In the genomic region with DNA sequence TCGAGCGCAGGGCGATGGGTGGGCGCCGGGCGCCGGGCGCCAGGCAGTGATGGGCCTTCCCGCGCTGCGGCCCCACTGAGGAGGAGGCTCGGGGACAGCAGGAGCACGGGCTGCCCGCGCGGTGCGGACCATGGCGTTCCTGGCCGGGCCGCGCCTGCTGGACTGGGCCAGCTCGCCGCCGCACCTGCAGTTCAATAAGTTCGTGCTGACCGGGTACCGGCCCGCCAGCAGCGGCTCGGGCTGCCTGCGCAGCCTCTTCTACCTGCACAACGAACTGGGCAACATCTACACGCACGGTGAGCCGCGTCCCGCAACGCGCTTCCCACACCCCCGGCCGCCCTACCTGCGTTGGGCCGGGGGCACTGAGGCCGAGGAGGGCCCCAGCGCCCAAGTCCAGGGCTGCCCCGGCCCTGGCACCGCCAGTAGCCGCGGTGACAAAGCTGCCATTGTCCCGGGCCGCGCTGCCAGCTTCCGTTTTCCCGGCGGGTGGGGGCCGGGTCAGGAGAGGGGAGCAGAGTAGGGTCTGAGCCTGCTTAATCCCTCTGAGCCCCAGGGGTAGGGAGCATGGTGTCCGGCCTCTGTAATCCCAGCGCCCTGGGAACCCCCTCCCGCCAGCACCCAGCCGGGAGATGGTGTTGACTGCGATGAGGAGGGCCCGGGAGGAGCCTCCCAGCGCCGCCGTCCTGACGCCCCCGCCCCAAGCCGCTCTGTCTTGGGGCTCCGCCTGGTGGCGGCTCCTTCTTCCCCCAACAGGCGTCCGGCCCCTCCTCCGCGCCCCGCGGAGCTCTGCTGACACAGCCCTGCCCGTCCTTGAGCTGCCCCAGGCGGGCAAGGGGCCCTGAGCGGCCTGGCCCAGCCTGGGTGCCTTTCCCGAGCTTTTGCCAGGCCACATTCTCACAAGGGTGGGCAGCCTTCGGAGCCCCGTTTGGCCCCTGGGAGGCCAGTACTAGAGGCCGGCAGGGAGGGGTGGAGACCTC, we compare ENCODE assay signal across 1 cellular context.
A peak's percentile ranks its signal among the peaks of the same experiment; 100 is the strongest.
TF ChIP-seq lines count a peak whose summit lies in the region.

No MANE protein-coding gene starts in this region.

TF ChIP-seq in HepG2, 621 proteins besides CTCF, POLR2A, EP300 and RAD21 (continued from another document and continues in another):
- TF ChIP-seq, protein P1, sequence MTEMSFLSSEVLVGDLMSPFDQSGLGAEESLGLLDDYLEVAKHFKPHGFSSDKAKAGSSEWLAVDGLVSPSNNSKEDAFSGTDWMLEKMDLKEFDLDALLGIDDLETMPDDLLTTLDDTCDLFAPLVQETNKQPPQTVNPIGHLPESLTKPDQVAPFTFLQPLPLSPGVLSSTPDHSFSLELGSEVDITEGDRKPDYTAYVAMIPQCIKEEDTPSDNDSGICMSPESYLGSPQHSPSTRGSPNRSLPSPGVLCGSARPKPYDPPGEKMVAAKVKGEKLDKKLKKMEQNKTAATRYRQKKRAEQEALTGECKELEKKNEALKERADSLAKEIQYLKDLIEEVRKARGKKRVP (CRISPR knock-in tag; IDR thresholded peaks at IDR 0.05): no peak
- TF ChIP-seq, protein P2, sequence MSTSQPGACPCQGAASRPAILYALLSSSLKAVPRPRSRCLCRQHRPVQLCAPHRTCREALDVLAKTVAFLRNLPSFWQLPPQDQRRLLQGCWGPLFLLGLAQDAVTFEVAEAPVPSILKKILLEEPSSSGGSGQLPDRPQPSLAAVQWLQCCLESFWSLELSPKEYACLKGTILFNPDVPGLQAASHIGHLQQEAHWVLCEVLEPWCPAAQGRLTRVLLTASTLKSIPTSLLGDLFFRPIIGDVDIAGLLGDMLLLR (CRISPR knock-in tag; IDR thresholded peaks at IDR 0.05): no peak
- TF ChIP-seq TP53 (CRISPR knock-in tag; conservative IDR thresholded peaks at IDR 0.05) (no peak), ZFP62 (CRISPR knock-in tag; IDR thresholded peaks at IDR 0.05) (no peak), ZNF44 (CRISPR knock-in tag; IDR thresholded peaks at IDR 0.05) (no peak), ATF2 (CRISPR knock-in tag; IDR thresholded peaks at IDR 0.05) (no peak), ZBTB7A (CRISPR knock-in tag; IDR thresholded peaks at IDR 0.05) (0 out of 2 replicates have a peak, but pooled peaks have one; percentile 25), NR1H2 (CRISPR knock-in tag; IDR thresholded peaks at IDR 0.05; ENCODE audit: borderline replicate concordance, low read depth) (no peak), MEIS2 (CRISPR knock-in tag; IDR thresholded peaks at IDR 0.05) (0 out of 2 replicates have a peak, but pooled peaks have one; percentile 29), KAT2B (IDR thresholded peaks at IDR 0.05; ENCODE audit: borderline replicate concordance, low read depth, low read length) (no peak), ZNF841 (CRISPR knock-in tag; IDR thresholded peaks at IDR 0.05; ENCODE audit: borderline replicate concordance) (no peak), RORA (CRISPR knock-in tag; IDR thresholded peaks at IDR 0.05) (no peak), ZNF484 (CRISPR knock-in tag; IDR thresholded peaks at IDR 0.05; ENCODE audit: borderline replicate concordance, low read depth) (no peak), KDM5A (IDR thresholded peaks at IDR 0.05; ENCODE audit: borderline replicate concordance, low read length) (no peak), ZNF558 (CRISPR knock-in tag; IDR thresholded peaks at IDR 0.05; ENCODE audit: borderline replicate concordance) (no peak), ZNF160 (CRISPR knock-in tag; IDR thresholded peaks at IDR 0.05) (no peak), CERS6 (CRISPR knock-in tag; IDR thresholded peaks at IDR 0.05) (no peak), MIXL1 (CRISPR knock-in tag; IDR thresholded peaks at IDR 0.05) (no peak), MEF2D (CRISPR knock-in tag; IDR thresholded peaks at IDR 0.05) (no peak), FOXM1 (CRISPR knock-in tag; IDR thresholded peaks at IDR 0.05) (no peak; the same call in 1 of the 2 replicates), DMAP1 (CRISPR knock-in tag; IDR thresholded peaks at IDR 0.05) (peak; percentile 24; the same call in 1 of the 2 replicates), SOX6 (IDR thresholded peaks at IDR 0.05) (no peak), SOX6 (CRISPR knock-in tag; IDR thresholded peaks at IDR 0.05) (peak; percentile 55), PRMT3 (CRISPR knock-in tag; IDR thresholded peaks at IDR 0.05; ENCODE audit: borderline replicate concordance, low read depth) (no peak; the same call in 1 of the 2 replicates), ARNTL (CRISPR knock-in tag; IDR thresholded peaks at IDR 0.05) (no peak), RFX1 (IDR thresholded peaks at IDR 0.05) (no peak), ZNF510 (CRISPR knock-in tag; IDR thresholded peaks at IDR 0.05; ENCODE audit: low read depth) (no peak), ZNF747 (CRISPR knock-in tag; IDR thresholded peaks at IDR 0.05; ENCODE audit: borderline replicate concordance) (no peak), NFIB (CRISPR knock-in tag; IDR thresholded peaks at IDR 0.05; ENCODE audit: borderline replicate concordance) (no peak), NAIF1 (CRISPR knock-in tag; IDR thresholded peaks at IDR 0.05; ENCODE audit: borderline replicate concordance) (no peak), POLR2AphosphoS2 (IDR thresholded peaks at IDR 0.05; ENCODE audit: low read depth, low read length) (no peak), RNF2 (conservative IDR thresholded peaks at IDR 0.05; ENCODE audit: low read depth) (no peak), GTF2F1 (IDR thresholded peaks at IDR 0.05; ENCODE audit: low read length) (no peak), RARA (CRISPR knock-in tag; IDR thresholded peaks at IDR 0.05) (no peak), KDM6A (CRISPR knock-in tag; IDR thresholded peaks at IDR 0.05; ENCODE audit: low read depth) (no peak), UBTF (CRISPR knock-in tag; IDR thresholded peaks at IDR 0.05) (peak; percentile 83)
- TF ChIP-seq, protein P3, sequence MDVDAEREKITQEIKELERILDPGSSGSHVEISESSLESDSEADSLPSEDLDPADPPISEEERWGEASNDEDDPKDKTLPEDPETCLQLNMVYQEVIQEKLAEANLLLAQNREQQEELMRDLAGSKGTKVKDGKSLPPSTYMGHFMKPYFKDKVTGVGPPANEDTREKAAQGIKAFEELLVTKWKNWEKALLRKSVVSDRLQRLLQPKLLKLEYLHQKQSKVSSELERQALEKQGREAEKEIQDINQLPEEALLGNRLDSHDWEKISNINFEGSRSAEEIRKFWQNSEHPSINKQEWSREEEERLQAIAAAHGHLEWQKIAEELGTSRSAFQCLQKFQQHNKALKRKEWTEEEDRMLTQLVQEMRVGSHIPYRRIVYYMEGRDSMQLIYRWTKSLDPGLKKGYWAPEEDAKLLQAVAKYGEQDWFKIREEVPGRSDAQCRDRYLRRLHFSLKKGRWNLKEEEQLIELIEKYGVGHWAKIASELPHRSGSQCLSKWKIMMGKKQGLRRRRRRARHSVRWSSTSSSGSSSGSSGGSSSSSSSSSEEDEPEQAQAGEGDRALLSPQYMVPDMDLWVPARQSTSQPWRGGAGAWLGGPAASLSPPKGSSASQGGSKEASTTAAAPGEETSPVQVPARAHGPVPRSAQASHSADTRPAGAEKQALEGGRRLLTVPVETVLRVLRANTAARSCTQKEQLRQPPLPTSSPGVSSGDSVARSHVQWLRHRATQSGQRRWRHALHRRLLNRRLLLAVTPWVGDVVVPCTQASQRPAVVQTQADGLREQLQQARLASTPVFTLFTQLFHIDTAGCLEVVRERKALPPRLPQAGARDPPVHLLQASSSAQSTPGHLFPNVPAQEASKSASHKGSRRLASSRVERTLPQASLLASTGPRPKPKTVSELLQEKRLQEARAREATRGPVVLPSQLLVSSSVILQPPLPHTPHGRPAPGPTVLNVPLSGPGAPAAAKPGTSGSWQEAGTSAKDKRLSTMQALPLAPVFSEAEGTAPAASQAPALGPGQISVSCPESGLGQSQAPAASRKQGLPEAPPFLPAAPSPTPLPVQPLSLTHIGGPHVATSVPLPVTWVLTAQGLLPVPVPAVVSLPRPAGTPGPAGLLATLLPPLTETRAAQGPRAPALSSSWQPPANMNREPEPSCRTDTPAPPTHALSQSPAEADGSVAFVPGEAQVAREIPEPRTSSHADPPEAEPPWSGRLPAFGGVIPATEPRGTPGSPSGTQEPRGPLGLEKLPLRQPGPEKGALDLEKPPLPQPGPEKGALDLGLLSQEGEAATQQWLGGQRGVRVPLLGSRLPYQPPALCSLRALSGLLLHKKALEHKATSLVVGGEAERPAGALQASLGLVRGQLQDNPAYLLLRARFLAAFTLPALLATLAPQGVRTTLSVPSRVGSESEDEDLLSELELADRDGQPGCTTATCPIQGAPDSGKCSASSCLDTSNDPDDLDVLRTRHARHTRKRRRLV (CRISPR knock-in tag; IDR thresholded peaks at IDR 0.05): peak; percentile 70; the same call in 1 of the 2 replicates
- TF ChIP-seq, protein P4, sequence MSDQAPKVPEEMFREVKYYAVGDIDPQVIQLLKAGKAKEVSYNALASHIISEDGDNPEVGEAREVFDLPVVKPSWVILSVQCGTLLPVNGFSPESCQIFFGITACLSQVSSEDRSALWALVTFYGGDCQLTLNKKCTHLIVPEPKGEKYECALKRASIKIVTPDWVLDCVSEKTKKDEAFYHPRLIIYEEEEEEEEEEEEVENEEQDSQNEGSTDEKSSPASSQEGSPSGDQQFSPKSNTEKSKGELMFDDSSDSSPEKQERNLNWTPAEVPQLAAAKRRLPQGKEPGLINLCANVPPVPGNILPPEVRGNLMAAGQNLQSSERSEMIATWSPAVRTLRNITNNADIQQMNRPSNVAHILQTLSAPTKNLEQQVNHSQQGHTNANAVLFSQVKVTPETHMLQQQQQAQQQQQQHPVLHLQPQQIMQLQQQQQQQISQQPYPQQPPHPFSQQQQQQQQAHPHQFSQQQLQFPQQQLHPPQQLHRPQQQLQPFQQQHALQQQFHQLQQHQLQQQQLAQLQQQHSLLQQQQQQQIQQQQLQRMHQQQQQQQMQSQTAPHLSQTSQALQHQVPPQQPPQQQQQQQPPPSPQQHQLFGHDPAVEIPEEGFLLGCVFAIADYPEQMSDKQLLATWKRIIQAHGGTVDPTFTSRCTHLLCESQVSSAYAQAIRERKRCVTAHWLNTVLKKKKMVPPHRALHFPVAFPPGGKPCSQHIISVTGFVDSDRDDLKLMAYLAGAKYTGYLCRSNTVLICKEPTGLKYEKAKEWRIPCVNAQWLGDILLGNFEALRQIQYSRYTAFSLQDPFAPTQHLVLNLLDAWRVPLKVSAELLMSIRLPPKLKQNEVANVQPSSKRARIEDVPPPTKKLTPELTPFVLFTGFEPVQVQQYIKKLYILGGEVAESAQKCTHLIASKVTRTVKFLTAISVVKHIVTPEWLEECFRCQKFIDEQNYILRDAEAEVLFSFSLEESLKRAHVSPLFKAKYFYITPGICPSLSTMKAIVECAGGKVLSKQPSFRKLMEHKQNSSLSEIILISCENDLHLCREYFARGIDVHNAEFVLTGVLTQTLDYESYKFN (CRISPR knock-in tag; conservative IDR thresholded peaks at IDR 0.05): peak; percentile 27; the same call in 1 of the 2 replicates
- TF ChIP-seq, protein P5, sequence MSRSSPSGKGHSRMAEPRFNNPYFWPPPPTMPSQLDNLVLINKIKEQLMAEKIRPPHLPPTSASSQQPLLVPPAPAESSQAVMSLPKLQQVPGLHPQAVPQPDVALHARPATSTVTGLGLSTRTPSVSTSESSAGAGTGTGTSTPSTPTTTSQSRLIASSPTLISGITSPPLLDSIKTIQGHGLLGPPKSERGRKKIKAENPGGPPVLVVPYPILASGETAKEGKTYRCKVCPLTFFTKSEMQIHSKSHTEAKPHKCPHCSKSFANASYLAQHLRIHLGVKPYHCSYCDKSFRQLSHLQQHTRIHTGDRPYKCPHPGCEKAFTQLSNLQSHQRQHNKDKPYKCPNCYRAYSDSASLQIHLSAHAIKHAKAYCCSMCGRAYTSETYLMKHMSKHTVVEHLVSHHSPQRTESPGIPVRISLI (CRISPR knock-in tag; IDR thresholded peaks at IDR 0.05; ENCODE audit: borderline replicate concordance): 0 out of 2 replicates have a peak, but pooled peaks have one; percentile 0
- TF ChIP-seq, protein P6, sequence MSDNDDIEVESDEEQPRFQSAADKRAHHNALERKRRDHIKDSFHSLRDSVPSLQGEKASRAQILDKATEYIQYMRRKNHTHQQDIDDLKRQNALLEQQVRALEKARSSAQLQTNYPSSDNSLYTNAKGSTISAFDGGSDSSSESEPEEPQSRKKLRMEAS (IDR thresholded peaks at IDR 0.05): no peak; the same call in 1 of the 2 replicates
